1 cellular context compared by ENCODE assay signal in the genomic region with DNA sequence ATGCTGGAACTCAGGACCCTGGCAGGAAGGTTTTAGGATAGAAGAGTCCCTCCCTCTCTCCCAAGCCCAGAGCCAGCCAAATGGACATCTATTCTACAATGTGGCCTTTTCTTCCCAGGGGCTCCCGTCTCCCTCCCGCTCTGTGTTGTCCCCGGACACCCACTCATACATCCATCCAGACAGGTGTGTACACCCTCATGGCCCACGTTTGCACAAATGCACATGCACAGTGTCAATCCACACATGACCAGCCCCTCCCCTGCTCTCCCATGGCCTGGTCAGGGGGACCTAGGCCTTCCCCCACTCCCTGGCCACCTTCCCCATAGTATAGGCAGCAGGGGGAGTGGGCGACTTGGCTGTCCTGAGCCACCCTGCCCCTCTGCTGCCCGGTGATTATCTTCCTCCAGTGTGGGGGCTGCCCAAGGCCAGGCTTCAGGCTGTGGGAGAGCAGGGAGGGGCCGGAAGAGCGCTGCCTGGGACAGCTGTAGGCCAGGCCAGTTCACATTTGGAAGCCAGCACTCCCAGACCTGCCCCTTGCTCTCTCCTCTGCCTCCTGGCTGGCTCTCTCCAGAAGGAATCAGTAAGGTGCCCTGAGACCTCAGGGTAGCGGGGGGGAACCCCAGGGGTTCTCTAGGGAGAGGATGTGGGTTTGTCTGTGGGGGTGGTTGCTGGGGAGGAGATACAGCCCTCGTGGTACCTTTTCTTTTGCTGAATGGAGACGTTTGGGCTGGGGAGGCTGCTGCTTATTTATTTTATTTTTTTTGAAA.
TF ChIP-seq lines count a peak whose summit lies in the region.

No MANE protein-coding gene starts in this region.

TF ChIP-seq in K562, 482 proteins besides CTCF, POLR2A, EP300 and RAD21 (continued from another document):
- TF ChIP-seq, protein P1, sequence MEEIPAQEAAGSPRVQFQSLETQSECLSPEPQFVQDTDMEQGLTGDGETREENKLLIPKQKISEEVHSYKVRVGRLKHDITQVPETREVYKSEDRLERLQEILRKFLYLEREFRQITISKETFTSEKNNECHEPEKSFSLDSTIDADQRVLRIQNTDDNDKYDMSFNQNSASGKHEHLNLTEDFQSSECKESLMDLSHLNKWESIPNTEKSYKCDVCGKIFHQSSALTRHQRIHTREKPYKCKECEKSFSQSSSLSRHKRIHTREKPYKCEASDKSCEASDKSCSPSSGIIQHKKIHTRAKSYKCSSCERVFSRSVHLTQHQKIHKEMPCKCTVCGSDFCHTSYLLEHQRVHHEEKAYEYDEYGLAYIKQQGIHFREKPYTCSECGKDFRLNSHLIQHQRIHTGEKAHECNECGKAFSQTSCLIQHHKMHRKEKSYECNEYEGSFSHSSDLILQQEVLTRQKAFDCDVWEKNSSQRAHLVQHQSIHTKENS (CRISPR knock-in tag; IDR thresholded peaks at IDR 0.05) = no peak
- TF ChIP-seq NELFE (IDR thresholded peaks at IDR 0.05; ENCODE audit: insufficient read depth, insufficient read length) = no peak
- TF ChIP-seq, protein P2, sequence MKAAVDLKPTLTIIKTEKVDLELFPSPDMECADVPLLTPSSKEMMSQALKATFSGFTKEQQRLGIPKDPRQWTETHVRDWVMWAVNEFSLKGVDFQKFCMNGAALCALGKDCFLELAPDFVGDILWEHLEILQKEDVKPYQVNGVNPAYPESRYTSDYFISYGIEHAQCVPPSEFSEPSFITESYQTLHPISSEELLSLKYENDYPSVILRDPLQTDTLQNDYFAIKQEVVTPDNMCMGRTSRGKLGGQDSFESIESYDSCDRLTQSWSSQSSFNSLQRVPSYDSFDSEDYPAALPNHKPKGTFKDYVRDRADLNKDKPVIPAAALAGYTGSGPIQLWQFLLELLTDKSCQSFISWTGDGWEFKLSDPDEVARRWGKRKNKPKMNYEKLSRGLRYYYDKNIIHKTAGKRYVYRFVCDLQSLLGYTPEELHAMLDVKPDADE (conservative IDR thresholded peaks at IDR 0.05; ENCODE audit: control insufficient read depth, low read depth, low read length) = no peak
- TF ChIP-seq, protein P3, sequence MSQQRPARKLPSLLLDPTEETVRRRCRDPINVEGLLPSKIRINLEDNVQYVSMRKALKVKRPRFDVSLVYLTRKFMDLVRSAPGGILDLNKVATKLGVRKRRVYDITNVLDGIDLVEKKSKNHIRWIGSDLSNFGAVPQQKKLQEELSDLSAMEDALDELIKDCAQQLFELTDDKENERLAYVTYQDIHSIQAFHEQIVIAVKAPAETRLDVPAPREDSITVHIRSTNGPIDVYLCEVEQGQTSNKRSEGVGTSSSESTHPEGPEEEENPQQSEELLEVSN (IDR thresholded peaks at IDR 0.05; ENCODE audit: borderline replicate concordance in 1 of 2, extremely low read depth in 1 of 2, insufficient read depth in 1 of 2, insufficient read length in 1 of 2, low read depth in 1 of 2, low read length in 1 of 2, poor library complexity in 1 of 2, severe bottlenecking in 1 of 2) = peak in 1 of 2 experiments; percentile 10
- TF ChIP-seq EHMT2 (IDR thresholded peaks at IDR 0.05) = 0 out of 2 replicates have a peak, but pooled peaks have one; percentile 20
- 0 out of 2 replicates have a peak, but pooled peaks have one; percentile 30 for TF ChIP-seq NCOA1 (IDR thresholded peaks at IDR 0.05; ENCODE audit: low read depth)
- TF ChIP-seq SMC3 (conservative IDR thresholded peaks at IDR 0.05; ENCODE audit: insufficient read depth, low read depth, low read length) = no peak
- peak; percentile 14; the same call in 1 of the 2 replicates for TF ChIP-seq ZNF707 (CRISPR knock-in tag; conservative IDR thresholded peaks at IDR 0.05)
- peak; percentile 50 for TF ChIP-seq NFIC (IDR thresholded peaks at IDR 0.05)
- TF ChIP-seq ZNF274 (IDR thresholded peaks at IDR 0.05; ENCODE audit: borderline replicate concordance, low read depth, low read length) = no peak
- no peak for TF ChIP-seq KLF1 (tag; IDR thresholded peaks at IDR 0.05)
- no peak for TF ChIP-seq MYBL2 (IDR thresholded peaks at IDR 0.05; ENCODE audit: low read depth)
- no peak for TF ChIP-seq MYBL2 (CRISPR knock-in tag; IDR thresholded peaks at IDR 0.05; ENCODE audit: borderline replicate concordance)
- TF ChIP-seq, protein P4, sequence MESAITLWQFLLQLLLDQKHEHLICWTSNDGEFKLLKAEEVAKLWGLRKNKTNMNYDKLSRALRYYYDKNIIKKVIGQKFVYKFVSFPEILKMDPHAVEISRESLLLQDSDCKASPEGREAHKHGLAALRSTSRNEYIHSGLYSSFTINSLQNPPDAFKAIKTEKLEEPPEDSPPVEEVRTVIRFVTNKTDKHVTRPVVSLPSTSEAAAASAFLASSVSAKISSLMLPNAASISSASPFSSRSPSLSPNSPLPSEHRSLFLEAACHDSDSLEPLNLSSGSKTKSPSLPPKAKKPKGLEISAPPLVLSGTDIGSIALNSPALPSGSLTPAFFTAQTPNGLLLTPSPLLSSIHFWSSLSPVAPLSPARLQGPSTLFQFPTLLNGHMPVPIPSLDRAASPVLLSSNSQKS (CRISPR knock-in tag; IDR thresholded peaks at IDR 0.05) = no peak
- TF ChIP-seq ZKSCAN3 (CRISPR knock-in tag; IDR thresholded peaks at IDR 0.05) = no peak
- TF ChIP-seq, protein P5, sequence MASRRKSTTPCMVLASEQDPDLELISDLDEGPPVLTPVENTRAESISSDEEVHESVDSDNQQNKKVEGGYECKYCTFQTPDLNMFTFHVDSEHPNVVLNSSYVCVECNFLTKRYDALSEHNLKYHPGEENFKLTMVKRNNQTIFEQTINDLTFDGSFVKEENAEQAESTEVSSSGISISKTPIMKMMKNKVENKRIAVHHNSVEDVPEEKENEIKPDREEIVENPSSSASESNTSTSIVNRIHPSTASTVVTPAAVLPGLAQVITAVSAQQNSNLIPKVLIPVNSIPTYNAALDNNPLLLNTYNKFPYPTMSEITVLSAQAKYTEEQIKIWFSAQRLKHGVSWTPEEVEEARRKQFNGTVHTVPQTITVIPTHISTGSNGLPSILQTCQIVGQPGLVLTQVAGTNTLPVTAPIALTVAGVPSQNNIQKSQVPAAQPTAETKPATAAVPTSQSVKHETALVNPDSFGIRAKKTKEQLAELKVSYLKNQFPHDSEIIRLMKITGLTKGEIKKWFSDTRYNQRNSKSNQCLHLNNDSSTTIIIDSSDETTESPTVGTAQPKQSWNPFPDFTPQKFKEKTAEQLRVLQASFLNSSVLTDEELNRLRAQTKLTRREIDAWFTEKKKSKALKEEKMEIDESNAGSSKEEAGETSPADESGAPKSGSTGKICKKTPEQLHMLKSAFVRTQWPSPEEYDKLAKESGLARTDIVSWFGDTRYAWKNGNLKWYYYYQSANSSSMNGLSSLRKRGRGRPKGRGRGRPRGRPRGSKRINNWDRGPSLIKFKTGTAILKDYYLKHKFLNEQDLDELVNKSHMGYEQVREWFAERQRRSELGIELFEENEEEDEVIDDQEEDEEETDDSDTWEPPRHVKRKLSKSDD (conservative IDR thresholded peaks at IDR 0.05; ENCODE audit: low read length) = no peak
- TF ChIP-seq BCOR (IDR thresholded peaks at IDR 0.05) = 0 out of 2 replicates have a peak, but pooled peaks have one; percentile 4
